Comparison of ENCODE assay signal across 40 cellular contexts in the genomic region with DNA sequence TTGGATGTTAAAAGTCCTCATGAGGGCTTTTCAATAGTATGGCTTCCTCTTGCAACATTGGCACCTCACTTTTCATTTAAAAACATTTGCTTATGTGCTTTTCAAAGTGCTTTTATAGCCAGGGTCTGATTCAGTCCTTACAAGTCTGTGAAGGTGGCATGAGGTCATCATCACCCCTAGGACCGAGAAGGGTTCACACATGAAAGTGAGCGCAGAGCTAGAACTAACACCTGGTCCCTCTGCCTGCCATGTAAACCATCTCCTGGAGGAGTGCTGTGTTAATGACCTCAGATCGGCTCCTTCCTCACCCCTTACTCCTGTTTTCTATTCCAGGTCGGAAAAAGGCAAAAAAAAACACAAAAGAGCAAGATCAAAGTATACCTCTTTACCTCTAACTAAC. TPM values are rescaled to one million over a fixed set of nuclear protein-coding genes. Genes with fewer than 3 reads are reported as not detected.
"Had no signal": no experiment of that assay in that cellular context is flagged by ENCODE, and none has a peak within 500 bp of the region (broad histone marks: within the 10 kb centered on the region; RNA-seq: fewer than 3 reads in every experiment).

No MANE protein-coding gene starts in this region.

- H3K27me3 Mint-ChIP-seq: activated B cell treated with CpG ODN at 0.5 μM for 24 hours had no signal

- DNase-seq: activated B cell treated with CpG ODN at 0.5 μM for 24 hours; activated CD4-positive, alpha-beta memory T cell treated with anti-CD3 and anti-CD28 coated beads for 36 hours; activated CD4-positive, alpha-beta T cell treated with anti-CD3 and anti-CD28 coated beads for 4 hours; activated CD4-positive, alpha-beta T cell treated with anti-CD3 and anti-CD28 coated beads, Interleukin-2, amount 10 ng/mL, durations not matched to agents 24 days and 14 days; activated CD4-positive, alpha-beta T cell treated with anti-CD3 and anti-CD28 coated beads, Interleukin-2, amount 50 U/mL, for 1 hour; activated CD4-positive, alpha-beta T cell treated with anti-CD3 and anti-CD28 coated beads, Interleukin-2, amount 50 U/mL, for 4 hours; activated CD4-positive, CD25-positive, alpha-beta regulatory T cell treated with anti-CD3 and anti-CD28 coated beads, Interleukin-2, amount 50 U/mL, for 72 hours; activated CD8-positive, alpha-beta memory T cell treated with anti-CD3 and anti-CD28 coated beads, Interleukin-2, amount 50 U/mL, for 4 hours; activated CD8-positive, alpha-beta T cell treated with anti-CD3 and anti-CD28 coated beads for 36 hours; activated effector memory CD4-positive, alpha-beta T cell treated with Interleukin-2 at 50 U/mL for 16 hours; activated gamma-delta T cell; activated naive CD4-positive, alpha-beta T cell; activated naive CD4-positive, alpha-beta T cell treated with anti-CD3 and anti-CD28 coated beads for 36 hours; activated naive CD8-positive, alpha-beta T cell treated with anti-CD3 and anti-CD28 coated beads, Interleukin-2, amount 10 ng/mL, durations not matched to agents 7 days and 5 days; activated naive CD8-positive, alpha-beta T cell treated with anti-CD3 and anti-CD28 coated beads, Interleukin-2, amount 50 U/mL, for 24 hours; activated T-cell treated with anti-CD3 and anti-CD28 coated beads for 4 hours; activated T-cell treated with anti-CD3 and anti-CD28 coated beads, Interleukin-2, amount 50 U/mL, for 1 hour; activated T-cell treated with anti-CD3 and anti-CD28 coated beads, Interleukin-2, amount 50 U/mL, for 4 hours; activated T-cell treated with anti-CD3 and anti-CD28 coated beads, Interleukin-2, amount 50 U/mL, for 72 hours; amygdala; anterior cingulate cortex; caudate nucleus; cerebellar nuclear complex; T-cell; T-helper 2 cell; T-helper 9 cell had no signal

- H3K4me1 Mint-ChIP-seq: activated CD4-positive, alpha-beta T cell treated with anti-CD3 and anti-CD28 coated beads, Interleukin-2, amount 10 ng/mL, durations not matched to agents 24 days and 14 days; activated T-helper 17 cell treated with anti-CD3 and anti-CD28 coated beads, Interleukin-2, amount 50 U/mL, for 72 hours had no signal

- H3K27ac Mint-ChIP-seq: activated B cell treated with CpG ODN at 0.5 μM for 24 hours; activated CD4-positive, alpha-beta memory T cell treated with anti-CD3 and anti-CD28 coated beads for 36 hours; activated CD4-positive, alpha-beta T cell treated with anti-CD3 and anti-CD28 coated beads, Interleukin-2, amount 10 ng/mL, durations not matched to agents 24 days and 14 days; activated CD8-positive, alpha-beta T cell treated with anti-CD3 and anti-CD28 coated beads for 36 hours; activated naive CD4-positive, alpha-beta T cell treated with anti-CD3 and anti-CD28 coated beads for 36 hours; activated naive CD4-positive, alpha-beta T cell treated with anti-CD3 and anti-CD28 coated beads, Interleukin-2, amount 50 U/mL, for 24 hours; activated naive CD8-positive, alpha-beta T cell; activated naive CD8-positive, alpha-beta T cell treated with anti-CD3 and anti-CD28 coated beads, Interleukin-2, amount 10 ng/mL, durations not matched to agents 7 days and 5 days; activated naive CD8-positive, alpha-beta T cell treated with anti-CD3 and anti-CD28 coated beads, Interleukin-2, amount 50 U/mL, for 24 hours; activated T-cell treated with anti-CD3 and anti-CD28 coated beads, Interleukin-2, amount 50 U/mL, for 72 hours; activated T-helper 1 cell treated with anti-CD3 and anti-CD28 coated beads, Interleukin-12 subunit alpha, Interleukin-12 subunit beta, Interleukin-2, Interleukin-4 antibody, amounts not matched to agents 30 ng/mL and 10 ng/mL and 1 ng/mL, durations not matched to agents 14 hours and 24 hours and 36 hours; activated T-helper 17 cell treated with anti-CD3 and anti-CD28 coated beads, Interleukin-2, amount 50 U/mL, for 72 hours; brain; T-cell; T-helper 1 cell treated with Interleukin-12 subunit alpha and Interleukin-12 subunit beta and Interleukin-4 antibody, amounts not matched to agents 30 μg/mL and 1 μg/mL, for 36 hours; T-helper 2 cell treated with Interferon-gamma antibody and Interleukin-4, amounts not matched to agents 5 μg/mL and 100 μg/mL, for 36 hours had no signal

- H3K9me3 ChIP-seq: ascending aorta had no signal

- H3K9me3 Mint-ChIP-seq: activated B cell treated with CpG ODN at 0.5 μM for 24 hours; activated CD4-positive, alpha-beta memory T cell treated with anti-CD3 and anti-CD28 coated beads for 36 hours; activated CD4-positive, alpha-beta T cell treated with anti-CD3 and anti-CD28 coated beads, Interleukin-2, amount 10 ng/mL, durations not matched to agents 24 days and 14 days; activated CD8-positive, alpha-beta T cell treated with anti-CD3 and anti-CD28 coated beads for 36 hours; activated naive CD4-positive, alpha-beta T cell treated with anti-CD3 and anti-CD28 coated beads for 36 hours; activated naive CD4-positive, alpha-beta T cell treated with anti-CD3 and anti-CD28 coated beads, Interleukin-2, amount 50 U/mL, for 24 hours; activated naive CD8-positive, alpha-beta T cell treated with anti-CD3 and anti-CD28 coated beads, Interleukin-2, amount 50 U/mL, for 24 hours; activated T-cell treated with anti-CD3 and anti-CD28 coated beads, Interleukin-2, amount 50 U/mL, for 4 hours; activated T-helper 1 cell treated with anti-CD3 and anti-CD28 coated beads, Interleukin-12 subunit alpha, Interleukin-12 subunit beta, Interleukin-2, Interleukin-4 antibody, amounts not matched to agents 30 ng/mL and 10 ng/mL and 1 ng/mL, durations not matched to agents 14 hours and 24 hours and 36 hours; activated T-helper 17 cell treated with anti-CD3 and anti-CD28 coated beads, Interleukin-2, amount 50 U/mL, for 72 hours; central memory CD8-positive, alpha-beta T cell; T-cell; T-helper 1 cell treated with Interleukin-12 subunit alpha and Interleukin-12 subunit beta and Interleukin-4 antibody, amounts not matched to agents 30 μg/mL and 1 μg/mL, for 36 hours; T-helper 2 cell treated with Interferon-gamma antibody and Interleukin-4, amounts not matched to agents 5 μg/mL and 100 μg/mL, for 36 hours had no signal

- FAIRE-seq: bronchial epithelial cell, TTC549 had no signal

- H3K4me3 Mint-ChIP-seq: activated B cell treated with CpG ODN at 0.5 μM for 24 hours; activated CD4-positive, alpha-beta memory T cell treated with anti-CD3 and anti-CD28 coated beads for 36 hours; activated CD4-positive, alpha-beta T cell treated with anti-CD3 and anti-CD28 coated beads, Interleukin-2, amount 10 ng/mL, durations not matched to agents 24 days and 14 days; activated CD8-positive, alpha-beta T cell treated with anti-CD3 and anti-CD28 coated beads for 36 hours; activated naive CD4-positive, alpha-beta T cell treated with anti-CD3 and anti-CD28 coated beads for 36 hours; activated naive CD4-positive, alpha-beta T cell treated with anti-CD3 and anti-CD28 coated beads, Interleukin-2, amount 50 U/mL, for 24 hours; activated naive CD8-positive, alpha-beta T cell; activated naive CD8-positive, alpha-beta T cell treated with anti-CD3 and anti-CD28 coated beads, Interleukin-2, amount 10 ng/mL, durations not matched to agents 7 days and 5 days; activated naive CD8-positive, alpha-beta T cell treated with anti-CD3 and anti-CD28 coated beads, Interleukin-2, amount 50 U/mL, for 24 hours; activated T-cell treated with anti-CD3 and anti-CD28 coated beads, Interleukin-2, amount 50 U/mL, for 4 hours; activated T-cell treated with anti-CD3 and anti-CD28 coated beads, Interleukin-2, amount 50 U/mL, for 72 hours; activated T-helper 1 cell treated with anti-CD3 and anti-CD28 coated beads, Interleukin-12 subunit alpha, Interleukin-12 subunit beta, Interleukin-2, Interleukin-4 antibody, amounts not matched to agents 30 ng/mL and 10 ng/mL and 1 ng/mL, durations not matched to agents 14 hours and 24 hours and 36 hours; activated T-helper 17 cell treated with anti-CD3 and anti-CD28 coated beads, Interleukin-2, amount 50 U/mL, for 72 hours; brain; central memory CD8-positive, alpha-beta T cell; T-cell; T-helper 1 cell treated with Interleukin-12 subunit alpha and Interleukin-12 subunit beta and Interleukin-4 antibody, amounts not matched to agents 30 μg/mL and 1 μg/mL, for 36 hours; T-helper 2 cell treated with Interferon-gamma antibody and Interleukin-4, amounts not matched to agents 5 μg/mL and 100 μg/mL, for 36 hours had no signal

- H3K36me3 ChIP-seq: ascending aorta, cardiac muscle cell had no signal

- H3K27ac ChIP-seq: ascending aorta, VCaP had no signal

- H3K36me3 Mint-ChIP-seq: activated CD4-positive, alpha-beta memory T cell treated with anti-CD3 and anti-CD28 coated beads for 36 hours; activated naive CD8-positive, alpha-beta T cell; activated naive CD8-positive, alpha-beta T cell treated with anti-CD3 and anti-CD28 coated beads, Interleukin-2, amount 10 ng/mL, durations not matched to agents 7 days and 5 days; brain; T-cell had no signal

- H3K4me3 ChIP-seq: ascending aorta, cardiac muscle cell had no signal

- H3K27me3 ChIP-seq: ascending aorta, cardiac muscle cell had no signal

RNA-seq across cellular contexts. Expression of gene LMO2, which starts 12.3 kb away (rescaled TPM):
- total RNA-seq: activated CD4-positive, alpha-beta memory T cell treated with anti-CD3 and anti-CD28 coated beads for 36 hours; activated CD4-positive, alpha-beta T cell treated with anti-CD3 and anti-CD28 coated beads, Interleukin-2, amount 10 ng/mL, durations not matched to agents 24 days and 14 days; activated CD8-positive, alpha-beta T cell treated with anti-CD3 and anti-CD28 coated beads for 36 hours; activated naive CD4-positive, alpha-beta T cell treated with anti-CD3 and anti-CD28 coated beads for 36 hours; activated T-cell treated with anti-CD3 and anti-CD28 coated beads, Interleukin-2, amount 50 U/mL, for 72 hours; activated T-helper 1 cell treated with anti-CD3 and anti-CD28 coated beads, Interleukin-12 subunit alpha, Interleukin-12 subunit beta, Interleukin-2, Interleukin-4 antibody, amounts not matched to agents 30 ng/mL and 10 ng/mL and 1 ng/mL, durations not matched to agents 14 hours and 24 hours and 36 hours; activated T-helper 17 cell treated with anti-CD3 and anti-CD28 coated beads, Interleukin-2, amount 50 U/mL, for 72 hours; chondrocyte had no signal
